ENCODE assay signal across 19 cellular contexts in genomic region chr6:157339432-157339831, GRCh38. TPM values are rescaled to one million over a fixed set of nuclear protein-coding genes. Genes with fewer than 3 reads are reported as not detected.
DNase-seq lines count a peak whose midpoint lies in the region; ATAC-seq, FAIRE-seq and TF ChIP-seq lines count a peak whose summit lies in the region.
"Had no signal": no experiment of that assay in that cellular context is flagged by ENCODE, and none has a peak within 500 bp of the region (broad histone marks: within the 10 kb centered on the region; RNA-seq: fewer than 3 reads in every experiment).

No MANE protein-coding gene starts in this region.

- H3K27ac ChIP-seq in A549 (no peak overlapping the region), RWPE2 (ENCODE audit: poor library complexity, severe bottlenecking) (no peak overlapping the region)
- H3K27ac ChIP-seq: KMS-11, sigmoid colon, tibial artery had no signal

- in situ Hi-C loops in GM13977 (cut with MboI; ENCODE audit: low pct_unique_long_range_greater_than_20kb, low sequenced_read_pairs, unreplicated experiment) = no loop called here

- H3K4me1 ChIP-seq in A549 = no peaks in the 10 kb centered on the region
- no peaks in the 10 kb centered on the region for H3K4me1 ChIP-seq in RWPE2 (ENCODE audit: insufficient read depth, poor library complexity, severe bottlenecking)
- H3K4me1 ChIP-seq: sigmoid colon, tibial artery had no signal

- CTCF ChIA-PET in A549 (lab: Yijun Ruan, JAX) = interaction anchor here (0.6 to 2.0 kb wide), 2 partner anchors 258 to 1899 kb away, joined by 3 to 4 read pairs; no protein-coding TSS in a partner anchor

- no peaks in the 10 kb centered on the region for H3K9me3 ChIP-seq in A549
- no peaks in the 10 kb centered on the region for H3K9me3 ChIP-seq in RWPE2 (ENCODE audit: severe bottlenecking)
- H3K9me3 ChIP-seq: sigmoid colon, tibial artery had no signal

- no peak overlapping the region for H3K4me3 ChIP-seq in A549
- H3K4me3 ChIP-seq in RWPE2 (ENCODE audit: severe bottlenecking) = no peak overlapping the region
- H3K4me3 ChIP-seq in fibroblast of pulmonary artery (replicated peaks; ENCODE audit: low read depth, low read length) = no peak overlapping the region
- H3K4me3 ChIP-seq: sigmoid colon, tibial artery had no signal

- no peak overlapping the region for H3K4me2 ChIP-seq in A549
- H3K4me2 ChIP-seq: KMS-11 had no signal

- no peaks in the 10 kb centered on the region for H3K27me3 ChIP-seq in RWPE2 (ENCODE audit: insufficient read depth, poor library complexity, severe bottlenecking)
- H3K27me3 ChIP-seq: sigmoid colon had no signal

- no peak for FAIRE-seq in A549 (lab: Jason Lieb, UNC)
- FAIRE-seq: astrocyte had no signal

- no peak for TF ChIP-seq POLR2A in A549 (IDR thresholded peaks at IDR 0.05; ENCODE audit: low read length)

- WGBS in A549 (ENCODE audit: missing lambda C conversion rate) = no CpG with 5 or more reads among the region's 1 CpG

- peak; percentile 14 to 28; a peak in 2 of 5 replicates for TF ChIP-seq RAD21 in A549 (conservative IDR thresholded peaks at IDR 0.05 in 1 of 2, IDR thresholded peaks at IDR 0.05 in 1 of 2)

- TF ChIP-seq EP300 in A549 (IDR thresholded peaks at IDR 0.05) = no peak

- no peak for DNase-seq in A549 (ENCODE audit: low read depth in 1 of 2, low spot score in 1 of 2)
- DNase-seq in GM13977 (ENCODE audit: low spot score) = no peak
- no peak for DNase-seq in RWPE2 (ENCODE audit: low spot score)
- no peak for DNase-seq in fibroblast of pulmonary artery (ENCODE audit: low read depth)
- DNase-seq in NCI-H2227 (lab: John Stamatoyannopoulos, UW; ENCODE audit: unreplicated experiment) = no peak
- no peak for DNase-seq in dedifferentiated amniotic fluid mesenchymal stem cell (ENCODE audit: extremely low spot score)
- no peak for DNase-seq in epidermal melanocyte (ENCODE audit: insufficient read length, low spot score)
- DNase-seq: ACHN; activated CD8-positive, alpha-beta T cell treated with anti-CD3 and anti-CD28 coated beads, Interleukin-2, amount 10 ng/mL, durations not matched to agents 7 days and 5 days; activated naive CD4-positive, alpha-beta T cell treated with anti-CD3 and anti-CD28 coated beads, Interleukin-2, amount 50 U/mL, for 16 hours; activated T-cell treated with anti-CD3 and anti-CD28 coated beads, Interleukin-2, amount 50 U/mL, for 4 hours; CD4-positive, CD25-positive, alpha-beta regulatory T cell; NCI-H2171; sigmoid colon; stimulated activated naive CD4-positive, alpha-beta T cell treated with Interleukin-2 at 50 U/mL for 16 hours; tibial artery had no signal

- H3K36me3 ChIP-seq in RWPE2 (ENCODE audit: low read depth) = no peaks in the 10 kb centered on the region
- H3K36me3 ChIP-seq: sigmoid colon, tibial artery had no signal

- TF ChIP-seq CTCF in A549 (IDR thresholded peaks at IDR 0.05) (no peak), GM13977 (IDR thresholded peaks at IDR 0.05; ENCODE audit: extremely low read depth, insufficient read depth, missing control alignments) (peak; percentile 40), RWPE2 (IDR thresholded peaks at IDR 0.05; ENCODE audit: poor library complexity, severe bottlenecking) (peak; percentile 8), fibroblast of pulmonary artery (IDR thresholded peaks at IDR 0.05; ENCODE audit: low read length, missing control alignments) (peak; percentile 7)

- ATAC-seq in A549 = no peak
- no peak for ATAC-seq in RWPE2 (ENCODE audit: low read depth)
- ATAC-seq in HG02642 (IDR thresholded peaks at IDR 0.05; ENCODE audit: poor library complexity, unreplicated experiment) = no peak
- ATAC-seq: activated CD8-positive, alpha-beta T cell treated with anti-CD3 and anti-CD28 coated beads, Interleukin-2, amount 10 ng/mL, durations not matched to agents 7 days and 5 days; activated T-cell treated with anti-CD3 and anti-CD28 coated beads, Interleukin-2, amount 50 U/mL, for 4 hours had no signal

- POLR2A ChIA-PET in A549 (lab: Yijun Ruan, JAX) = no interaction called here

TF ChIP-seq in A549, 52 proteins besides CTCF, POLR2A, EP300 and RAD21:
- TF ChIP-seq KDM1A (IDR thresholded peaks at IDR 0.05; ENCODE audit: low read depth) (no peak), FOXS1 (CRISPR knock-in tag; IDR thresholded peaks at IDR 0.05) (no peak), ZNF302 (CRISPR knock-in tag; IDR thresholded peaks at IDR 0.05) (no peak), ZSCAN20 (CRISPR knock-in tag; IDR thresholded peaks at IDR 0.05) (no peak)

RNA-seq across cellular contexts. Expression of gene TMEM242, which starts 16.1 kb away (rescaled TPM):
- polyA plus RNA-seq in A549 (2011; rRNA removed) (5.1 and 7.4 TPM in 2 replicates), A549 (2017; fragmentation: RNase III; extraction: RNeasy Plus Mini Kit Qiagen cat#74134 plus additional on column Dnase treatment) (5.3 to 6.3 TPM (median 5.8 TPM) in 3 replicates)
- polyA plus RNA-seq in A549 (2012; cell fraction: cytosol; rRNA removed) = 2.7 and 3.3 TPM in 2 replicates
- polyA plus RNA-seq in A549 (2012; cell fraction: nucleus; rRNA removed) = 1.3 and 2.0 TPM in 2 replicates
- 1.1 and 2.5 TPM in 2 replicates for polyA minus RNA-seq in A549 (2011; rRNA and poly(A)+ RNA removed)

RNA-seq across cellular contexts. Expression of gene ZDHHC14, which starts 41.6 kb away (rescaled TPM):
- 2.0 and 2.2 TPM in 2 replicates for polyA plus RNA-seq in A549 (2011; rRNA removed)
- 2.7 and 3.7 TPM in 2 replicates for polyA plus RNA-seq in A549 (2012; cell fraction: cytosol; rRNA removed)
- polyA plus RNA-seq in A549 (2012; cell fraction: nucleus; rRNA removed) = 5.0 and 6.3 TPM in 2 replicates
- polyA plus RNA-seq in A549 (2017; fragmentation: RNase III; extraction: RNeasy Plus Mini Kit Qiagen cat#74134 plus additional on column Dnase treatment) = 2.6 to 2.8 TPM (median 2.8 TPM) in 3 replicates
- 1.4 and 2.2 TPM in 2 replicates for polyA minus RNA-seq in A549 (2011; rRNA and poly(A)+ RNA removed)
